ENCODE assay signal across 22 cellular contexts in the genomic region with DNA sequence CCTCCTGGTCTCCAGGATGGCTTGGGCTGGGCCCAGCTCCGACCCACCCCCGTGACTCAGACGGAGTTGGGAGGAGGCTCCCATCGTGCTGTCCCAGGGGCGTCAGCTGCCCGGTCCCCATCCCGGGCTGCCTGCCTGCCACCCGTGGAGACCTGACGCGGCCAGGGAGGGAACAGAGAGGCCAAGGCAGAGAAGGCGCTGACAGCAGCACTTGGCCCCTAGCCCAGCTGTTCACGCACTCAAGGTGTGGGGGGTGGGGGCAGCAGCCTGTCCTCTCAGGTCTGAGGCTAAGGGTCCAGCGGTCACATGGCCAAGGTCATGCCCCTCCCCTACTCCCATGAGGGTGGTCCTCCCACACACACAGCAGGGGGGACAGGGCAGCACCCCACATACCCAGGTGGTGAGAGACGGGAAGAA. TPM values are rescaled to one million over a fixed set of nuclear protein-coding genes. Genes with fewer than 3 reads are reported as not detected.
DNase-seq lines count a peak whose midpoint lies in the region; ATAC-seq and TF ChIP-seq lines count a peak whose summit lies in the region.
"Had no signal": no experiment of that assay in that cellular context is flagged by ENCODE, and none has a peak within 500 bp of the region (broad histone marks: within the 10 kb centered on the region; RNA-seq: fewer than 3 reads in every experiment).

No MANE protein-coding gene starts in this region.

- no peaks in the 10 kb centered on the region; the same call in 1 of the 2 replicates for H4K20me1 ChIP-seq in BLaER1

- H3K9me3 ChIP-seq in BLaER1 (no peaks in the 10 kb centered on the region), RWPE2 (ENCODE audit: severe bottlenecking) (no peaks in the 10 kb centered on the region)
- H3K9me3 ChIP-seq: neutrophil, psoas muscle, SJCRH30, uterus had no signal

- peak; percentile 60 for ATAC-seq in RWPE2 (ENCODE audit: low read depth)
- ATAC-seq in HG03139 (IDR thresholded peaks at IDR 0.05; ENCODE audit: unreplicated experiment): no peak
- no peak for ATAC-seq in HG02938 (IDR thresholded peaks at IDR 0.05; ENCODE audit: unreplicated experiment)

- H3K27me3 ChIP-seq in BLaER1: peaks cover 6% of the 10 kb centered on the region; the same call in 1 of the 2 replicates
- H3K27me3 ChIP-seq in RWPE2 (ENCODE audit: insufficient read depth, poor library complexity, severe bottlenecking): no peaks in the 10 kb centered on the region

- no peaks in the 10 kb centered on the region for H3K36me3 ChIP-seq in BLaER1
- no peaks in the 10 kb centered on the region for H3K36me3 ChIP-seq in RWPE2 (ENCODE audit: low read depth)
- H3K36me3 ChIP-seq: neutrophil, SJCRH30, uterus had no signal

- H3K4me3 ChIP-seq in BLaER1 (peak overlapping the region; percentile 29; the same call in 1 of the 2 replicates), RWPE2 (ENCODE audit: severe bottlenecking) (no peak overlapping the region)
- H3K4me3 ChIP-seq: psoas muscle, SJCRH30, uterus had no signal

- H3K4me2 ChIP-seq in BLaER1: peak overlapping the region; percentile 100

- DNase-seq in HT1080 (ENCODE audit: low read depth) (peak; percentile 44), RWPE2 (ENCODE audit: low spot score) (no peak), glomerular visceral epithelial cell (ENCODE audit: extremely low spot score) (peak; percentile 50), NOMO-1 treated with DMSO at 0.1 percent for 48 hours (lab: John Stamatoyannopoulos, UW; ENCODE audit: unreplicated experiment) (no peak), HT-29 (ENCODE audit: low spot score) (no peak)
- DNase-seq: activated CD4-positive, alpha-beta T cell treated with anti-CD3 and anti-CD28 coated beads for 48 hours; aorta; CD4-positive, CD25-positive, alpha-beta regulatory T cell; DMS 273 treated with DMSO at 0.1 percent for 48 hours; effector CD4-positive, alpha-beta T cell; foreskin melanocyte; NCI-H1694; NCI-H774; OCI-M1; psoas muscle; uterus had no signal

- H3K27ac ChIP-seq in BLaER1: peak overlapping the region; percentile 72
- H3K27ac ChIP-seq in RWPE2 (ENCODE audit: poor library complexity, severe bottlenecking): no peak overlapping the region
- H3K27ac ChIP-seq: neutrophil, psoas muscle, SJCRH30, uterus had no signal

- peak overlapping the region; percentile 57 for H3K9ac ChIP-seq in BLaER1

- peaks cover 100% of the 10 kb centered on the region for H3K4me1 ChIP-seq in BLaER1
- no peaks in the 10 kb centered on the region for H3K4me1 ChIP-seq in RWPE2 (ENCODE audit: insufficient read depth, poor library complexity, severe bottlenecking)
- H3K4me1 ChIP-seq: psoas muscle, uterus had no signal

- TF ChIP-seq CTCF in RWPE2 (IDR thresholded peaks at IDR 0.05; ENCODE audit: poor library complexity, severe bottlenecking): no peak

RNA-seq across cellular contexts. Expression of gene ELFN2, which starts 48.6 kb away (rescaled TPM):
- total RNA-seq in HT1080 (2014; rRNA removed; shearing (Covaris generic)): 5.7 and 7.0 TPM in 2 replicates
- 10.4 and 10.7 TPM in 2 replicates for polyA plus RNA-seq in HT1080 (2015; cell fraction: cytosol; rRNA removed)
- 19.1 and 20.2 TPM in 2 replicates for polyA plus RNA-seq in HT1080 (2015; cell fraction: nucleus; rRNA removed)
- total RNA-seq in HT-29 (2014; rRNA removed; shearing (Covaris generic)): 0.03 TPM in 1 of 2 replicates, not detected in the other
- total RNA-seq: lung microvascular endothelial cell, psoas muscle had no signal
- polyA plus RNA-seq: aorta; CD4-positive, CD25-positive, alpha-beta regulatory T cell had no signal

Comparison
In these comparisons a context has a peak if more than half of its experiments do, and no peak if none do; other contexts are left out.
1. DNase-seq: peak in HT1080 (single experiment) and glomerular visceral epithelial cell (single experiment); none in RWPE2 (single experiment), NOMO-1 treated with DMSO at 0.1 percent for 48 hours (single experiment) and HT-29 (single experiment).